In the genomic region with DNA sequence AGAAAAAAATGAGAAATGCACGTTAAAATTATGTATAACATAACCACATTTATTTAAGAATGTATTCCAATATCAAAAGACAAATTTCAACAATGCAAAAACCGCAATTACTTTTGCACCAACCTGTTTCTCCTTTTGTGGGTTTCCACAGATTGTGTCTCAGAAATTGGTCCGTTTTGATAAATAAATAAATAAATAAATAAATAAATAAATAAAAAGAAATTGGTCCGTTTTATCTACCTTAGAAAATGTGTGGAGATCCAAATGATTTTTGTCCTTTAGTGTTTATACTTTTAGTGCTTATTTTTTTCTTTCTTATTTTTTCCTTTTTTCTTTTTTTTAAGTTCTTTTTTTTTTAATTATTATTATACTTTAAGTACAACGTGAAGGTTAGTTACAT, we compare ENCODE assay signal across 33 cellular contexts.
"Had no signal": no experiment of that assay in that cellular context is flagged by ENCODE, and none has a peak within 500 bp of the region (broad histone marks: within the 10 kb centered on the region; RNA-seq: fewer than 3 reads in every experiment).

No MANE protein-coding gene starts in this region.

- H3K4me3 ChIP-seq: adrenal gland, body of pancreas, breast epithelium had no signal

- H3K27ac ChIP-seq: adrenal gland, body of pancreas, brain microvascular endothelial cell, breast epithelium, VCaP had no signal

- FAIRE-seq: astrocyte, TTC549 had no signal

- H3K36me3 ChIP-seq: adrenal gland, brain microvascular endothelial cell, breast epithelium had no signal

- H3K9me3 ChIP-seq: adrenal gland, body of pancreas had no signal

- ATAC-seq: activated CD8-positive, alpha-beta T cell treated with anti-CD3 and anti-CD28 coated beads for 36 hours; activated naive CD4-positive, alpha-beta T cell treated with anti-CD3 and anti-CD28 coated beads, Interleukin-2, amount 50 U/mL, for 72 hours; activated T-cell treated with anti-CD3 and anti-CD28 coated beads, Interleukin-2, amount 50 U/mL, for 4 hours; activated T-cell treated with anti-CD3 and anti-CD28 coated beads, Interleukin-2, amount 50 U/mL, for 72 hours; activated T-helper 17 cell treated with anti-CD3 and anti-CD28 coated beads, Interleukin-2, amount 50 U/mL, for 72 hours; body of pancreas had no signal

- H3K4me1 ChIP-seq: adrenal gland, body of pancreas, breast epithelium had no signal

- DNase-seq: activated B cell treated with CpG ODN at 0.5 μM for 24 hours; activated CD4-positive, alpha-beta memory T cell treated with anti-CD3 and anti-CD28 coated beads for 36 hours; activated CD4-positive, alpha-beta T cell treated with anti-CD3 and anti-CD28 coated beads for 4 hours; activated CD4-positive, alpha-beta T cell treated with anti-CD3 and anti-CD28 coated beads, Interleukin-2, amount 10 ng/mL, durations not matched to agents 24 days and 14 days; activated CD4-positive, alpha-beta T cell treated with anti-CD3 and anti-CD28 coated beads, Interleukin-2, amount 50 U/mL, for 1 hour; activated CD4-positive, alpha-beta T cell treated with anti-CD3 and anti-CD28 coated beads, Interleukin-2, amount 50 U/mL, for 4 hours; activated CD4-positive, CD25-positive, alpha-beta regulatory T cell treated with anti-CD3 and anti-CD28 coated beads, Interleukin-2, amount 50 U/mL, for 72 hours; activated CD8-positive, alpha-beta memory T cell treated with anti-CD3 and anti-CD28 coated beads, Interleukin-2, amount 50 U/mL, for 4 hours; activated CD8-positive, alpha-beta T cell treated with anti-CD3 and anti-CD28 coated beads for 36 hours; activated effector memory CD4-positive, alpha-beta T cell treated with anti-CD3 and anti-CD28 coated beads, Interleukin-2, amount 50 U/mL, for 16 hours; activated gamma-delta T cell treated with Interleukin-2 at 50 U/mL for 16 hours; activated naive CD4-positive, alpha-beta T cell; activated naive CD4-positive, alpha-beta T cell treated with anti-CD3 and anti-CD28 coated beads for 36 hours; activated naive CD4-positive, alpha-beta T cell treated with anti-CD3 and anti-CD28 coated beads, Interleukin-2, amount 50 U/mL, for 16 hours; activated naive CD8-positive, alpha-beta T cell treated with anti-CD3 and anti-CD28 coated beads for 36 hours; activated T-cell treated with anti-CD3 and anti-CD28 coated beads for 4 hours; activated T-cell treated with anti-CD3 and anti-CD28 coated beads, Interleukin-2, amount 50 U/mL, for 1 hour; activated T-cell treated with anti-CD3 and anti-CD28 coated beads, Interleukin-2, amount 50 U/mL, for 4 hours; activated T-cell treated with anti-CD3 and anti-CD28 coated beads, Interleukin-2, amount 50 U/mL, for 72 hours; adrenal gland; amniotic stem cell; aorta; body of pancreas; brain microvascular endothelial cell; central memory CD4-positive, alpha-beta T cell; T-helper 2 cell; T-helper 9 cell had no signal
